14 cellular contexts compared by ENCODE assay signal in the genomic region with DNA sequence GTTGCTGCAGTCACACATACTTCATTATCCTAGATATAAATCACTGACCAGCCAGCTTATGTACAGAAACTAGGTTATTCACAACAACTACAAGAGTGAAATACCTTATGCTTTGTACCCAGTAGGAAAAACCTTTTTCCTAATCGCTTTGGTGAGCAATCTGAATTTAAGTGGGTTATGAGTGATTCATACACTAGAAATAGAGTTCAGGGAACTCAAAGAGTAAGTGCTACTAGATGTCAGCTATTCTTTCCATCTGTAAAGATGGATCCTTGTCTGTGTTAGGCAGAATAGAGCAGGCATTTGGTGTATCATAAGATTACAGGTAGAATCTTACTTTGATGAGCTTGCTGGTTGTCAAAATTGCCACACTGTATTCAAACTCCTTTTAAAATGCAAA.
DNase-seq lines count a peak whose midpoint lies in the region; ATAC-seq and TF ChIP-seq lines count a peak whose summit lies in the region.
"Had no signal": no experiment of that assay in that cellular context is flagged by ENCODE, and none has a peak within 500 bp of the region (broad histone marks: within the 10 kb centered on the region; RNA-seq: fewer than 3 reads in every experiment).

No MANE protein-coding gene starts in this region.

- ATAC-seq in SK-N-SH treated with all-trans-retinoic acid at 6 μM for 48 hours (peak; percentile 41; the same call in 2 of the 3 replicates), HG02885 (IDR thresholded peaks at IDR 0.05; ENCODE audit: poor library complexity, unreplicated experiment) (peak; percentile 18)

- no TSS peak for BruUV-seq in mammary epithelial cell (replicated peaks; lab: Mats Ljungman, UMichigan)

- WGBS in SK-N-SH (ENCODE audit: low lambda C conversion rate) = 67% methylated on average over 1 of the region's 1 CpG
- WGBS in mammary epithelial cell (ENCODE audit: low coverage, missing lambda C conversion rate) = 100% methylated on average over 1 of the region's 1 CpG

- peaks cover 82% of the 10 kb centered on the region for H3K79me2 ChIP-seq in SK-N-SH (ENCODE audit: insufficient read depth)
- H3K79me2 ChIP-seq in mammary epithelial cell (ENCODE audit: insufficient read depth, low read length) = peaks cover 75% of the 10 kb centered on the region

- intact Hi-C loops in mammary epithelial cell (cut with micrococcal nuclease) = no loop called here

- H3K4me3 ChIP-seq in SK-N-SH (ENCODE audit: low read depth in 2 of 2, low read length in 1 of 2) (no peak overlapping the region), mammary epithelial cell (replicated peaks in 1 of 3; ENCODE audit: insufficient read depth in 1 of 3, low read depth in 2 of 3, low read length in 3 of 3) (no peak overlapping the region)
- H3K4me3 ChIP-seq: prostate gland had no signal

- H3K4me1 ChIP-seq in SK-N-SH (ENCODE audit: control insufficient read depth in 1 of 2, insufficient read depth in 2 of 2, low read depth in 1 of 2, low read length in 1 of 2) (peaks cover 0 to 11% of the 10 kb centered on the region in 2 experiments; a peak in 2 of 4 replicates), mammary epithelial cell (ENCODE audit: insufficient read depth, low read length) (no peaks in the 10 kb centered on the region)
- H3K4me1 ChIP-seq: prostate gland had no signal

- no peak for TF ChIP-seq EP300 in SK-N-SH (IDR thresholded peaks at IDR 0.05; ENCODE audit: borderline replicate concordance in 1 of 2, low read depth in 1 of 2, low read length in 1 of 2)

- no peak overlapping the region for H3K27ac ChIP-seq in SK-N-SH (ENCODE audit: low read depth in 2 of 2, low read length in 1 of 2)
- H3K27ac ChIP-seq in mammary epithelial cell (ENCODE audit: insufficient read depth, low read depth, low read length) = no peak overlapping the region
- H3K27ac ChIP-seq: prostate gland had no signal

- dilution Hi-C loops in mammary epithelial cell (cut with HindIII; ENCODE audit: low sequenced_read_pairs) = no loop called here

- H3F3A ChIP-seq in SK-N-SH (replicated peaks; ENCODE audit: insufficient read depth) = peaks cover 5% of the 10 kb centered on the region

- H3K36me3 ChIP-seq in SK-N-SH (replicated peaks in 1 of 2; ENCODE audit: control insufficient read depth in 1 of 2, insufficient read depth in 2 of 2, low read length in 1 of 2) (peaks cover 20% of the 10 kb centered on the region in 2 experiments), mammary epithelial cell (ENCODE audit: insufficient read depth, low read length) (peaks cover 5% of the 10 kb centered on the region)
- H3K36me3 ChIP-seq: prostate gland had no signal

- POLR2A ChIA-PET in SK-N-SH (lab: Yijun Ruan, JAX) = no interaction called here

- no peak overlapping the region for H3K4me2 ChIP-seq in SK-N-SH
- no peak overlapping the region for H3K4me2 ChIP-seq in mammary epithelial cell (ENCODE audit: insufficient read depth, low read depth, low read length)

- H3K9me3 ChIP-seq in SK-N-SH (no peaks in the 10 kb centered on the region), mammary epithelial cell (replicated peaks; ENCODE audit: insufficient read depth, low read length) (no peaks in the 10 kb centered on the region)
- H3K9me3 ChIP-seq: prostate gland had no signal

- no peak for TF ChIP-seq RAD21 in SK-N-SH (IDR thresholded peaks at IDR 0.05; ENCODE audit: low read length)

- no peaks in the 10 kb centered on the region for H3K9me2 ChIP-seq in SK-N-SH

- TF ChIP-seq CTCF in SK-N-SH (IDR thresholded peaks at IDR 0.05) (no peak), mammary epithelial cell (conservative IDR thresholded peaks at IDR 0.05 in 1 of 2, IDR thresholded peaks at IDR 0.05 in 1 of 2; ENCODE audit: extremely low read depth in 1 of 2, insufficient read depth in 1 of 2, low read depth in 1 of 2, low read length in 2 of 2) (no peak), GM10266 (IDR thresholded peaks at IDR 0.05; ENCODE audit: control insufficient read depth, insufficient read depth, low read depth, missing control alignments) (no peak)

- CTCF ChIA-PET in SK-N-SH (lab: Yijun Ruan, JAX) (interaction anchor here (1.1 to 1.8 kb wide), 2 partner anchors 45 to 198 kb away, joined by 3 to 4 read pairs; no protein-coding TSS in a partner anchor), mammary epithelial cell (lab: Charles Lee; ENCODE audit: low non-redundant PET) (interaction anchor here (0.6 kb wide), 1 partner anchor 67 kb away, joined by 3 read pairs; no protein-coding TSS in a partner anchor)

- no peak overlapping the region for H2AFZ ChIP-seq in SK-N-SH (ENCODE audit: low read depth)
- H2AFZ ChIP-seq in mammary epithelial cell (ENCODE audit: low read depth, low read length) = no peak overlapping the region

- H3K27me3 ChIP-seq in SK-N-SH (ENCODE audit: insufficient read depth) = no peaks in the 10 kb centered on the region
- no peaks in the 10 kb centered on the region for H3K27me3 ChIP-seq in mammary epithelial cell (ENCODE audit: insufficient read depth, low read length)

- H4K20me1 ChIP-seq in SK-N-SH (ENCODE audit: insufficient read depth) (peaks cover 46% of the 10 kb centered on the region), mammary epithelial cell (ENCODE audit: insufficient read depth, low read length) (no peaks in the 10 kb centered on the region)

- in situ Hi-C loops in mammary epithelial cell (cut with MboI; ENCODE audit: low sequenced_read_pairs in 2 of 2) = no loop called here

- DNase-seq in SK-N-SH (no peak), mammary epithelial cell (peak; percentile 16), putamen (ENCODE audit: low spot score) (peak; percentile 24), GM10266 (ENCODE audit: extremely low spot score) (no peak), cerebellum (ENCODE audit: low spot score) (no peak), UCSD-AML1 (lab: John Stamatoyannopoulos, UW; ENCODE audit: unreplicated experiment) (no peak)
- DNase-seq: activated CD4-positive, alpha-beta T cell treated with anti-CD3 and anti-CD28 coated beads, Interleukin-2, amount 10 ng/mL, durations not matched to agents 24 days and 14 days; activated naive CD4-positive, alpha-beta T cell treated with anti-CD3 and anti-CD28 coated beads, Interleukin-2, amount 10 ng/mL, durations not matched to agents 7 days and 5 days; NCI-H2029; substantia nigra; SW 1271 had no signal

- H3K9ac ChIP-seq in SK-N-SH (no peak overlapping the region), mammary epithelial cell (ENCODE audit: insufficient read depth, low read length) (no peak overlapping the region)

TF ChIP-seq in SK-N-SH treated with all-trans-retinoic acid at 6 μM for 48 hours, 23 proteins besides CTCF, POLR2A, EP300 and RAD21:
- TF ChIP-seq OSR1 (CRISPR knock-in tag; IDR thresholded peaks at IDR 0.05) (no peak), PPARA (CRISPR knock-in tag; IDR thresholded peaks at IDR 0.05; ENCODE audit: borderline replicate concordance) (no peak), ZFP30 (CRISPR knock-in tag; IDR thresholded peaks at IDR 0.05) (no peak), CSDC2 (CRISPR knock-in tag; IDR thresholded peaks at IDR 0.05) (no peak), ISL1 (CRISPR knock-in tag; IDR thresholded peaks at IDR 0.05) (0 out of 2 replicates have a peak, but pooled peaks have one; percentile 21)
- TF ChIP-seq, protein P1, sequence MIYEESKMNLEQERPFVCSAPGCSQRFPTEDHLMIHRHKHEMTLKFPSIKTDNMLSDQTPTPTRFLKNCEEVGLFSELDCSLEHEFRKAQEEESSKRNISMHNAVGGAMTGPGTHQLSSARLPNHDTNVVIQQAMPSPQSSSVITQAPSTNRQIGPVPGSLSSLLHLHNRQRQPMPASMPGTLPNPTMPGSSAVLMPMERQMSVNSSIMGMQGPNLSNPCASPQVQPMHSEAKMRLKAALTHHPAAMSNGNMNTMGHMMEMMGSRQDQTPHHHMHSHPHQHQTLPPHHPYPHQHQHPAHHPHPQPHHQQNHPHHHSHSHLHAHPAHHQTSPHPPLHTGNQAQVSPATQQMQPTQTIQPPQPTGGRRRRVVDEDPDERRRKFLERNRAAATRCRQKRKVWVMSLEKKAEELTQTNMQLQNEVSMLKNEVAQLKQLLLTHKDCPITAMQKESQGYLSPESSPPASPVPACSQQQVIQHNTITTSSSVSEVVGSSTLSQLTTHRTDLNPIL (CRISPR knock-in tag; IDR thresholded peaks at IDR 0.05; ENCODE audit: low read depth) = no peak

TF ChIP-seq in SK-N-SH, 30 proteins besides CTCF, POLR2A, EP300 and RAD21:
- TF ChIP-seq, protein P2, sequence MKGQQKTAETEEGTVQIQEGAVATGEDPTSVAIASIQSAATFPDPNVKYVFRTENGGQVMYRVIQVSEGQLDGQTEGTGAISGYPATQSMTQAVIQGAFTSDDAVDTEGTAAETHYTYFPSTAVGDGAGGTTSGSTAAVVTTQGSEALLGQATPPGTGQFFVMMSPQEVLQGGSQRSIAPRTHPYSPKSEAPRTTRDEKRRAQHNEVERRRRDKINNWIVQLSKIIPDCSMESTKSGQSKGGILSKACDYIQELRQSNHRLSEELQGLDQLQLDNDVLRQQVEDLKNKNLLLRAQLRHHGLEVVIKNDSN (IDR thresholded peaks at IDR 0.05; ENCODE audit: borderline replicate concordance, low read depth) = no peak
- TF ChIP-seq NFIC (IDR thresholded peaks at IDR 0.05; ENCODE audit: borderline replicate concordance) (no peak), RXRA (IDR thresholded peaks at IDR 0.05; ENCODE audit: borderline replicate concordance, low read depth) (no peak)

Comparison
In these comparisons a context has a peak if more than half of its experiments do, and no peak if none do; other contexts are left out.
1. DNase-seq: peak in mammary epithelial cell (single experiment) and putamen (single experiment); none in SK-N-SH (single experiment), GM10266 (single experiment), cerebellum (single experiment) and UCSD-AML1 (single experiment).